In the genomic region with DNA sequence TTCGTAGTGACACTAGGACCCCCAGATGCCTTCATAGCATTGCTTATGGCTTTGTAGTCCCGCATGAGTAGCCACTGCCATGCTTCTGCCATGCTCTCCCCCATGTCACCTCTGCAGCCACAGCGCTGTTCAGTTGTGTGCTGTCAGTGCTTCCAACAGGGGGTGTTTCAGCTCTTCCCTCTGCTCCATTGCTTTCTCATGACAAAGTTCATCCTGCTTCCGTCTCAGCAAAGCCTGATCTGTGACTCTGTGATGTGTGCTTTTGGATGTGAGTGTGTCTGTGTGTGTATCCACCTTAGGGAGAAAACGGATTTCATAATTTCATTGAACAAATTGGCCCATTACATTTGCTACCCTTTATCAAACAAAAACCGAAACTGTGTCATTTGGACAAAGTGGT, we compare ENCODE assay signal across 15 cellular contexts.
A peak's percentile ranks its signal among the peaks of the same experiment; 100 is the strongest.
DNase-seq lines count a peak whose midpoint lies in the region; FAIRE-seq and TF ChIP-seq lines count a peak whose summit lies in the region.
"Had no signal": no experiment of that assay in that cellular context is flagged by ENCODE, and none has a peak within 500 bp of the region (broad histone marks: within the 10 kb centered on the region; RNA-seq: fewer than 3 reads in every experiment).

No MANE protein-coding gene starts in this region.

- no peak overlapping the region for H3K18ac ChIP-seq in trophoblast cell (ENCODE audit: low read length)

- H4K8ac ChIP-seq in trophoblast cell (ENCODE audit: low read depth, low read length) = no peak overlapping the region

- 0 out of 2 replicates have a peak, but pooled peaks have one; percentile 24 for TF ChIP-seq CTCF in A673 (conservative IDR thresholded peaks at IDR 0.05; ENCODE audit: low read depth, low read length)
- TF ChIP-seq CTCF in WERI-Rb-1 (IDR thresholded peaks at IDR 0.05; ENCODE audit: low read depth, low read length) = peak; percentile 62

- H3K4me2 ChIP-seq in trophoblast cell (ENCODE audit: low read length) = no peak overlapping the region
- H3K4me2 ChIP-seq: hepatocyte had no signal

- no peak overlapping the region for H3K14ac ChIP-seq in trophoblast cell (ENCODE audit: low read length)

- H3K9me3 ChIP-seq in A673 (ENCODE audit: low read depth, low read length, poor library complexity, severe bottlenecking) (no peaks in the 10 kb centered on the region), WERI-Rb-1 (ENCODE audit: severe bottlenecking) (no peaks in the 10 kb centered on the region), trophoblast cell (ENCODE audit: insufficient read depth, low read depth, low read length) (no peaks in the 10 kb centered on the region)
- H3K9me3 ChIP-seq: left ventricle myocardium inferior, suprapubic skin had no signal

- H3K4me1 ChIP-seq in A673 (ENCODE audit: insufficient read depth, low read length, poor library complexity, severe bottlenecking) (peaks cover 29% of the 10 kb centered on the region), trophoblast cell (ENCODE audit: control insufficient read depth in 1 of 2, insufficient read depth in 2 of 2, low read length in 2 of 2) (no peaks in the 10 kb centered on the region)

- intact Hi-C loops in A673 (cut with micrococcal nuclease; ENCODE audit: unreplicated experiment) = no loop called here

- H3K4me3 ChIP-seq in A673 (ENCODE audit: low read depth, low read length, poor library complexity, severe bottlenecking) (no peak overlapping the region), WERI-Rb-1 (ENCODE audit: low read depth, low read length) (no peak overlapping the region), trophoblast cell (ENCODE audit: low read depth, low read length) (no peak overlapping the region)
- H3K4me3 ChIP-seq: hepatocyte, left ventricle myocardium inferior, SK-N-MC, suprapubic skin had no signal

- no peak overlapping the region for H2BK120ac ChIP-seq in trophoblast cell (ENCODE audit: insufficient read depth, low read length, poor library complexity)

- DNase-seq in A673 (ENCODE audit: low spot score) (no peak), GM19239 (ENCODE audit: insufficient read length, low spot score) (no peak), WERI-Rb-1 (peak; percentile 11), left kidney (ENCODE audit: low read depth, low spot score) (peak; percentile 57), H4 (ENCODE audit: low spot score) (no peak), trophoblast cell (no peak)
- no peak for DNase-seq in activated CD8-positive, alpha-beta memory T cell treated with anti-CD3 and anti-CD28 coated beads, Interleukin-2, amount 50 U/mL, for 48 hours
- DNase-seq in activated effector memory CD4-positive, alpha-beta T cell treated with anti-CD3 and anti-CD28 coated beads, Interleukin-2, amount 50 U/mL, for 16 hours = no peak
- DNase-seq: activated CD8-positive, alpha-beta memory T cell treated with anti-CD3 and anti-CD28 coated beads for 24 hours; activated gamma-delta T cell; left ventricle myocardium inferior; NCI-H1092 had no signal

- POLR2A ChIA-PET in A673 (lab: Charles Lee; ENCODE audit: low non-redundant PET) = no interaction called here

- no TSS peak for BruUV-seq in A673 (replicated peaks; lab: Mats Ljungman, UMichigan)

- H3K79me2 ChIP-seq in trophoblast cell (ENCODE audit: control insufficient read depth, insufficient read depth, low read length, poor library complexity) = no peaks in the 10 kb centered on the region
- H3K79me2 ChIP-seq: hepatocyte had no signal

- no peak overlapping the region for H4K91ac ChIP-seq in trophoblast cell (ENCODE audit: low read depth, low read length)

- FAIRE-seq in GM19239 (lab: Jason Lieb, UNC) = peak; percentile 88

- WGBS in trophoblast cell (ENCODE audit: extremely low coverage, insufficient coverage, insufficient read length) = 100% methylated on average over 1 of the region's 6 CpGs

- no peak overlapping the region for H3K4ac ChIP-seq in trophoblast cell (ENCODE audit: low read depth, low read length)

- no peak overlapping the region for H2BK5ac ChIP-seq in trophoblast cell (ENCODE audit: low read depth, low read length, poor library complexity)

- H3K27me3 ChIP-seq in A673 (replicated peaks; ENCODE audit: insufficient read depth, low read depth, low read length, poor library complexity) (no peaks in the 10 kb centered on the region), WERI-Rb-1 (ENCODE audit: insufficient read depth, low read depth, severe bottlenecking) (no peaks in the 10 kb centered on the region), trophoblast cell (ENCODE audit: insufficient read depth, low read length) (no peaks in the 10 kb centered on the region)
- H3K27me3 ChIP-seq: hepatocyte, suprapubic skin had no signal

- H3K79me1 ChIP-seq in trophoblast cell (ENCODE audit: low read length) = no peaks in the 10 kb centered on the region

- no peaks in the 10 kb centered on the region for H3K36me3 ChIP-seq in A673 (ENCODE audit: insufficient read depth, low read length, poor library complexity, severe bottlenecking)
- peaks cover 10% of the 10 kb centered on the region for H3K36me3 ChIP-seq in WERI-Rb-1
- H3K36me3 ChIP-seq in trophoblast cell (ENCODE audit: control insufficient read depth in 1 of 2, insufficient read depth in 2 of 2, low read length in 2 of 2) = peaks cover 2 to 3% of the 10 kb centered on the region in 2 experiments

- CTCF ChIA-PET in A673 (lab: Charles Lee) = interaction anchor here (0.7 kb wide), 1 partner anchor 7 kb away, joined by 3 read pairs; no protein-coding TSS in a partner anchor

- H3K9ac ChIP-seq in trophoblast cell (ENCODE audit: low read length) = no peak overlapping the region

- H2AFZ ChIP-seq in trophoblast cell (ENCODE audit: insufficient read depth, low read length, poor library complexity) = no peak overlapping the region
- H2AFZ ChIP-seq: hepatocyte had no signal

- H3K27ac ChIP-seq in A673 (ENCODE audit: low read depth, low read length, poor library complexity, severe bottlenecking) (no peak overlapping the region), WERI-Rb-1 (no peak overlapping the region), trophoblast cell (ENCODE audit: low read depth, low read length) (no peak overlapping the region)
- H3K27ac ChIP-seq: hepatocyte, left ventricle myocardium inferior, SK-N-MC, suprapubic skin had no signal

- H4K12ac ChIP-seq in trophoblast cell (ENCODE audit: low read depth, low read length) = no peak overlapping the region

- H2AK5ac ChIP-seq in trophoblast cell (ENCODE audit: low read length) = no peak overlapping the region

- H3K23ac ChIP-seq in trophoblast cell (ENCODE audit: low read length) = no peak overlapping the region

- no peak overlapping the region for H2BK12ac ChIP-seq in trophoblast cell (ENCODE audit: low read length)

Comparison
In these comparisons a context has a peak if more than half of its experiments do, and no peak if none do; other contexts are left out.
1. DNase-seq: peak in WERI-Rb-1 (single experiment) and left kidney (single experiment); none in A673 (single experiment), GM19239 (single experiment), activated CD8-positive, alpha-beta memory T cell treated with anti-CD3 and anti-CD28 coated beads, Interleukin-2, amount 50 U/mL, for 48 hours (single experiment), activated effector memory CD4-positive, alpha-beta T cell treated with anti-CD3 and anti-CD28 coated beads, Interleukin-2, amount 50 U/mL, for 16 hours (single experiment), H4 (single experiment) and trophoblast cell (0 of 2).